ENCODE assay signal across 35 cellular contexts in genomic region chr1:237655778-237656177, GRCh38.
"Had no signal": no experiment of that assay in that cellular context is flagged by ENCODE, and none has a peak within 500 bp of the region (broad histone marks: within the 10 kb centered on the region; RNA-seq: fewer than 3 reads in every experiment).

No MANE protein-coding gene starts in this region.

- DNase-seq: Karpas-422, Kasumi-1, MG63, MM.1S, MV-4-11, NCI-H1048, NCI-H1092, NCI-H1092 treated with DMSO at 0.1 percent for 48 hours, NCI-H1105, NCI-H1105 treated with DMSO at 0.1 percent for 48 hours, NCI-H1417, NCI-H1417 treated with DMSO at 0.1 percent for 48 hours, NCI-H1436, NCI-H1436 treated with DMSO at 0.1 percent for 48 hours, NCI-H146, NCI-H1694, NCI-H1694 treated with DMSO at 0.1 percent for 48 hours, NCI-H187, NCI-H187 treated with DMSO at 0.1 percent for 48 hours, NCI-H1930, NCI-H2029, NCI-H2029 treated with DMSO at 0.1 percent for 48 hours, NCI-H2081, NCI-H2081 treated with DMSO at 0.1 percent for 48 hours, NCI-H2107, NCI-H2171, NCI-H2171 treated with DMSO at 0.1 percent for 48 hours, NCI-H2227 treated with DMSO at 0.1 percent for 48 hours, NCI-H226, NCI-H345, NCI-H446, NCI-H446 treated with DMSO at 0.1 percent for 48 hours, NCI-H510A, NCI-H510A treated with DMSO at 0.1 percent for 48 hours, NCI-H524 had no signal

- H3K27me3 ChIP-seq: MG63 had no signal

- H3K9me3 ChIP-seq: MG63 had no signal

- H3K4me3 ChIP-seq: MG63 had no signal

- H3K36me3 ChIP-seq: MG63 had no signal
